In the genomic region with DNA sequence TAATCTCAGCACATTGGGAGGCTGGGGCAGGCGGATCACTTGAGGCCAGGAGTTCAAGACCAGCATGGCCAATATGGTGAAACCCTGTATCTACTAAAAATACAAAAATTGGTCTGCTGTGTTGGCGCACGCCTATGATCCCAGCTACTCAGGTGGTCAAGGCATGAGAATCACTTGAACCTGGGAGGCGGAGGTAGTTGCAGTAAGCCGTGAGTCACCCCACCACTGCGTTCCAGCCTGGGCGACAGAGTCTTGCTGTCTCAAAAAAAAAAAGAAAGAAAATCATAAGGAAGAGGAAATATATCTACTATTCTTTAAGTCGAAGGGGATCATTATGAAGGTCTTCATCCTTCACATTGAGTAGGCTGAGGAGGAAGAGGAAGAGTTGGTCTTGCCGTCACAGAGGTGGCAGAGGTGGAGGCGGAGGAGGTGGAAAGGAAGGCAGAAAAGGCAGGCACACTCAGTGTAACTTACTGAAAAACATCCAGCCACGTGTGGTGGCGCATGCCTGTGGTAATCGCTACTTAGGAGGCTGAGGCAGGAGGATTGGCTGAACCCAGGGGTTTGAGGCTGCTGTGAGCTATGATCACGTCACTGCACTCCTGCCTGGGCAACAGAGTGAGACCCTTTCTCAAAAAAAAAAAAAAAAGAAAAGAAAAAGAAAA, we compare ENCODE assay signal across 16 cellular contexts. TPM values are rescaled to one million over a fixed set of nuclear protein-coding genes. Genes with fewer than 3 reads are reported as not detected.
DNase-seq lines count a peak whose midpoint lies in the region; ATAC-seq and TF ChIP-seq lines count a peak whose summit lies in the region.
"Had no signal": no experiment of that assay in that cellular context is flagged by ENCODE, and none has a peak within 500 bp of the region (broad histone marks: within the 10 kb centered on the region; RNA-seq: fewer than 3 reads in every experiment).

No MANE protein-coding gene starts in this region.

- TF ChIP-seq CTCF in MCF 10A (IDR thresholded peaks at IDR 0.05; ENCODE audit: unreplicated experiment): no peak
- no peak for TF ChIP-seq CTCF in breast epithelium (IDR thresholded peaks at IDR 0.05)
- no peak for TF ChIP-seq CTCF in epithelial cell of esophagus (IDR thresholded peaks at IDR 0.05; ENCODE audit: insufficient read depth, low read depth, low read length, missing control alignments)

- H3K36me3 Mint-ChIP-seq in MCF 10A (ENCODE audit: insufficient read depth, unreplicated experiment): peaks cover 21% of the 10 kb centered on the region

- peaks cover 4 to 19% of the 10 kb centered on the region in 2 donors for H3K4me1 ChIP-seq in breast epithelium

- TF ChIP-seq POLR2A in breast epithelium (IDR thresholded peaks at IDR 0.05): no peak

- intact Hi-C loops in MCF 10A (cut with micrococcal nuclease): no loop called here
- intact Hi-C loops in breast epithelium (cut with DNase I; ENCODE audit: low total_unique reads): no loop called here

- H3K27me3 ChIP-seq in breast epithelium: no peaks in the 10 kb centered on the region
- H3K27me3 ChIP-seq: SJSA1 had no signal

- H3K27ac Mint-ChIP-seq in MCF 10A (ENCODE audit: low read depth, unreplicated experiment): peak overlapping the region; percentile 7

- H3K9me3 ChIP-seq in breast epithelium: no peaks in the 10 kb centered on the region
- H3K9me3 ChIP-seq: SJSA1 had no signal

- peaks cover 30% of the 10 kb centered on the region for H3K4me1 Mint-ChIP-seq in MCF 10A (ENCODE audit: insufficient read depth, unreplicated experiment)

- no peak overlapping the region for H3K27ac ChIP-seq in breast epithelium
- H3K27ac ChIP-seq: SJSA1 had no signal

- no TSS peak for BruUV-seq in MCF 10A (replicated peaks; lab: Mats Ljungman, UMichigan)

- POLR2A ChIA-PET in MCF 10A (lab: Yijun Ruan, JAX): interaction anchor here (0.6 to 2.4 kb wide), 4 partner anchors 9 to 152 kb away, joined by 3 to 10 read pairs (median 4); no protein-coding TSS in a partner anchor

- no peaks in the 10 kb centered on the region for H3K9me3 Mint-ChIP-seq in MCF 10A (ENCODE audit: unreplicated experiment)

- CTCF ChIA-PET in MCF 10A (lab: Yijun Ruan, JAX): interaction anchor here (0.5 to 2.2 kb wide), 7 partner anchors 8 to 538 kb away, joined by 3 to 10 read pairs (median 7); no protein-coding TSS in a partner anchor

- peak; percentile 38 for ATAC-seq in stimulated activated naive CD8-positive, alpha-beta T cell treated with anti-CD3 and anti-CD28 coated beads, Interleukin-15, Interleukin-2, amounts not matched to agents 100 U/mL and 50 U/mL, for 24 hours

- H3K4me3 ChIP-seq in breast epithelium (no peak overlapping the region), epithelial cell of esophagus (ENCODE audit: low read length) (no peak overlapping the region)
- H3K4me3 ChIP-seq: SJSA1 had no signal

- H3K4me3 Mint-ChIP-seq in MCF 10A (ENCODE audit: unreplicated experiment): no peak overlapping the region

- H3K27me3 Mint-ChIP-seq in MCF 10A (ENCODE audit: insufficient read depth, unreplicated experiment): no peaks in the 10 kb centered on the region

- H3K36me3 ChIP-seq in breast epithelium: no peaks in the 10 kb centered on the region

- DNase-seq in MCF 10A (ENCODE audit: unreplicated experiment) (peak; percentile 56), breast epithelium (ENCODE audit: low spot score in 2 of 2) (no peak), epithelial cell of esophagus (ENCODE audit: low read depth) (peak; percentile 83), NCI-H1694 (lab: John Stamatoyannopoulos, UW) (no peak), 8988T (no peak), NCI-H1417 treated with DMSO at 0.1 percent for 48 hours (lab: John Stamatoyannopoulos, UW) (no peak)
- DNase-seq in activated T-cell treated with anti-CD3 and anti-CD28 coated beads, Interleukin-2, amount 50 U/mL, for 48 hours: peak; percentile 65 to 68
- DNase-seq in stimulated activated naive CD8-positive, alpha-beta T cell treated with anti-CD3 and anti-CD28 coated beads, Interleukin-15, Interleukin-2, amounts not matched to agents 100 U/mL and 50 U/mL, for 24 hours: peak; percentile 57
- DNase-seq: ACHN, amniotic stem cell, KBM-7, NCI-H187 treated with DMSO at 0.1 percent for 48 hours, occipital lobe, small intestine had no signal

RNA-seq across cellular contexts. Expression of a gene that starts 14.2 kb away (rescaled TPM):
- 50.4 and 65.3 TPM in 2 replicates for total RNA-seq in MCF 10A (2022)
- total RNA-seq in breast epithelium: 10 to 100 TPM; 18.7 to 26.2 (median 18.7) TPM

RNA-seq across cellular contexts. Expression of a gene that starts 16.5 kb away (rescaled TPM):
- total RNA-seq in MCF 10A (2022): 0.23 TPM in 1 of 2 replicates, not detected in the other
- under 1 TPM in 1 of 3 donors, not detected in 2; 0.15 TPM for total RNA-seq in breast epithelium
- total RNA-seq: dermis microvascular lymphatic vessel endothelial cell, occipital lobe, SJSA1 had no signal

RNA-seq across cellular contexts. Expression of a gene that starts 30.3 kb away (rescaled TPM):
- total RNA-seq in MCF 10A (2022): not detected in 2 replicates
- total RNA-seq in breast epithelium: under 1 TPM in 1 of 3 donors, not detected in 2; 0.66 TPM
- total RNA-seq: dermis microvascular lymphatic vessel endothelial cell, SJSA1 had no signal

RNA-seq across cellular contexts. Expression of a gene that starts 46.9 kb away (rescaled TPM):
- total RNA-seq in MCF 10A (2022) (27.6 and 31.3 TPM in 2 replicates), breast epithelium (10 to 100 TPM; 28.3 to 48.8 (median 48.0) TPM)

RNA-seq across cellular contexts. Expression of a gene that starts 47.4 kb away (rescaled TPM):
- total RNA-seq in MCF 10A (2022) (not detected in 2 replicates), breast epithelium (not detected)
- total RNA-seq: occipital lobe, SJSA1 had no signal

Comparison
In these comparisons a context has a peak if more than half of its experiments do, and no peak if none do; other contexts are left out.
1. DNase-seq: peak in MCF 10A (single experiment), activated T-cell treated with anti-CD3 and anti-CD28 coated beads, Interleukin-2, amount 50 U/mL, for 48 hours (2 of 2), epithelial cell of esophagus (single experiment) and stimulated activated naive CD8-positive, alpha-beta T cell treated with anti-CD3 and anti-CD28 coated beads, Interleukin-15, Interleukin-2, amounts not matched to agents 100 U/mL and 50 U/mL, for 24 hours (single experiment); none in breast epithelium (0 of 2), NCI-H1694 (single experiment), 8988T (single experiment) and NCI-H1417 treated with DMSO at 0.1 percent for 48 hours (single experiment).